ENCODE assay signal across 1 cellular context in genomic region chr16:31243734-31244670, GRCh38.
TF ChIP-seq lines count a peak whose summit lies in the region.

No MANE protein-coding gene starts in this region.

TF ChIP-seq in GM12878, 131 proteins besides CTCF, POLR2A, EP300 and RAD21 (continues in another document):
- TF ChIP-seq CHD4 (IDR thresholded peaks at IDR 0.05), result no peak
- no peak for TF ChIP-seq NFYA (IDR thresholded peaks at IDR 0.05; ENCODE audit: borderline replicate concordance, low read depth, low read length)
- TF ChIP-seq E4F1 (IDR thresholded peaks at IDR 0.05; ENCODE audit: borderline replicate concordance, partially characterized antibody), result no peak
- no peak for TF ChIP-seq POLR2AphosphoS2 (IDR thresholded peaks at IDR 0.05; ENCODE audit: low read depth, low read length)
- TF ChIP-seq ASH2L (IDR thresholded peaks at IDR 0.05; ENCODE audit: borderline replicate concordance, low read depth), result no peak
- TF ChIP-seq NRF1 (conservative IDR thresholded peaks at IDR 0.05; ENCODE audit: low read depth, low read length), result no peak
- peak; percentile 44; the same call in 1 of the 2 replicates for TF ChIP-seq NFIC (IDR thresholded peaks at IDR 0.05; ENCODE audit: low read depth, low read length)
- TF ChIP-seq MEF2A (IDR thresholded peaks at IDR 0.05; ENCODE audit: insufficient read depth, low read depth, low read length), result no peak
- peak; percentile 64 for TF ChIP-seq RELB (IDR thresholded peaks at IDR 0.05; ENCODE audit: low read depth)
- no peak for TF ChIP-seq ZBTB11 (CRISPR knock-in tag; IDR thresholded peaks at IDR 0.05)
- no peak for TF ChIP-seq ZNF274 (IDR thresholded peaks at IDR 0.05; ENCODE audit: insufficient read depth, insufficient read length)
- no peak for TF ChIP-seq E2F8 (IDR thresholded peaks at IDR 0.05; ENCODE audit: low read depth, partially characterized antibody)
- peak; percentile 55; the same call in 1 of the 2 replicates for TF ChIP-seq IRF4 (IDR thresholded peaks at IDR 0.05; ENCODE audit: low read depth, low read length)
- TF ChIP-seq MEF2B (IDR thresholded peaks at IDR 0.05; ENCODE audit: partially characterized antibody, poor library complexity, severe bottlenecking), result no peak
- TF ChIP-seq ATF7 (IDR thresholded peaks at IDR 0.05; ENCODE audit: low read depth), result peak; percentile 72
- no peak for TF ChIP-seq SKIL (IDR thresholded peaks at IDR 0.05; ENCODE audit: low read depth, poor library complexity, severe bottlenecking)
- TF ChIP-seq ATF2 (IDR thresholded peaks at IDR 0.05; ENCODE audit: low read length), result no peak
- no peak for TF ChIP-seq ZBTB40 (IDR thresholded peaks at IDR 0.05; ENCODE audit: borderline replicate concordance)
- TF ChIP-seq SPI1 (IDR thresholded peaks at IDR 0.05; ENCODE audit: borderline replicate concordance, insufficient read depth, low read depth, low read length), result peak; percentile 98
- no peak for TF ChIP-seq RAD51 (IDR thresholded peaks at IDR 0.05)
- no peak for TF ChIP-seq ZBED1 (IDR thresholded peaks at IDR 0.05; ENCODE audit: borderline replicate concordance)
- no peak for TF ChIP-seq CHD1 (IDR thresholded peaks at IDR 0.05; ENCODE audit: low read depth, low read length)
- TF ChIP-seq MTA2 (IDR thresholded peaks at IDR 0.05; ENCODE audit: low read depth), result peak; percentile 48; the same call in 1 of the 2 replicates
- TF ChIP-seq EGR1 (IDR thresholded peaks at IDR 0.05; ENCODE audit: borderline replicate concordance in 1 of 2, low read depth in 2 of 2, low read length in 2 of 2), result no peak
- peak; percentile 88 for TF ChIP-seq EED (IDR thresholded peaks at IDR 0.05; ENCODE audit: low read depth)
- peak; percentile 66 for TF ChIP-seq DPF2 (IDR thresholded peaks at IDR 0.05)
- TF ChIP-seq CREM (IDR thresholded peaks at IDR 0.05; ENCODE audit: low read depth), result 0 out of 2 replicates have a peak, but pooled peaks have one; percentile 23
- peak; percentile 77 for TF ChIP-seq IKZF1 (conservative IDR thresholded peaks at IDR 0.05)
- TF ChIP-seq CBX5 (IDR thresholded peaks at IDR 0.05; ENCODE audit: low read depth), result no peak
- peak; percentile 91 to 92 for TF ChIP-seq IKZF2 (IDR thresholded peaks at IDR 0.05)
- no peak for TF ChIP-seq REST (IDR thresholded peaks at IDR 0.05; ENCODE audit: low read depth, low read length)
- TF ChIP-seq PKNOX1 (IDR thresholded peaks at IDR 0.05), result no peak
- peak; percentile 89 for TF ChIP-seq ZNF24 (IDR thresholded peaks at IDR 0.05)
- 0 out of 4 replicates have a peak, but pooled peaks of 1 of the 2 experiments have one; percentile 29 for TF ChIP-seq ETV6 (conservative IDR thresholded peaks at IDR 0.05 in 1 of 2, IDR thresholded peaks at IDR 0.05 in 1 of 2; ENCODE audit: borderline replicate concordance in 1 of 2, low read depth in 1 of 2)
